Comparison of ENCODE assay signal across 3 cellular contexts in genomic region chr3:71684752-71685151, GRCh38.
A peak's percentile ranks its signal among the peaks of the same experiment; 100 is the strongest.
TF ChIP-seq lines count a peak whose summit lies in the region.

No MANE protein-coding gene starts in this region.

TF ChIP-seq in liver, 16 proteins besides CTCF, POLR2A, EP300 and RAD21:
- TF ChIP-seq TAF1 (conservative IDR thresholded peaks at IDR 0.05), result no peak
- TF ChIP-seq NR2F2 (IDR thresholded peaks at IDR 0.05), result no peak
- peak; percentile 63 to 70 for TF ChIP-seq JUND (IDR thresholded peaks at IDR 0.05)
- TF ChIP-seq, protein P1, sequence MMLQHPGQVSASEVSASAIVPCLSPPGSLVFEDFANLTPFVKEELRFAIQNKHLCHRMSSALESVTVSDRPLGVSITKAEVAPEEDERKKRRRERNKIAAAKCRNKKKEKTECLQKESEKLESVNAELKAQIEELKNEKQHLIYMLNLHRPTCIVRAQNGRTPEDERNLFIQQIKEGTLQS (IDR thresholded peaks at IDR 0.05), result no peak
- TF ChIP-seq HNF4G (IDR thresholded peaks at IDR 0.05), result no peak

TF ChIP-seq in HepG2, 621 proteins besides CTCF, POLR2A, EP300 and RAD21:
- TF ChIP-seq SIX4 (CRISPR knock-in tag; IDR thresholded peaks at IDR 0.05), result no peak
- TF ChIP-seq ZNF318 (CRISPR knock-in tag; IDR thresholded peaks at IDR 0.05), result no peak
- no peak for TF ChIP-seq ZNF44 (CRISPR knock-in tag; IDR thresholded peaks at IDR 0.05)
- no peak for TF ChIP-seq MATR3 (CRISPR knock-in tag; IDR thresholded peaks at IDR 0.05)
- no peak for TF ChIP-seq TRIM24 (CRISPR knock-in tag; IDR thresholded peaks at IDR 0.05)
- TF ChIP-seq HNRNPLL (IDR thresholded peaks at IDR 0.05; ENCODE audit: low read depth, low read length, poor library complexity, severe bottlenecking), result no peak
- no peak for TF ChIP-seq ZIK1 (CRISPR knock-in tag; IDR thresholded peaks at IDR 0.05; ENCODE audit: borderline replicate concordance, low read depth)
- no peak for TF ChIP-seq PBX2 (CRISPR knock-in tag; IDR thresholded peaks at IDR 0.05)

TF ChIP-seq in K562, 482 proteins besides CTCF, POLR2A, EP300 and RAD21:
- TF ChIP-seq, protein P1 (IDR thresholded peaks at IDR 0.05), result peak; percentile 24; the same call in 1 of the 2 replicates
- TF ChIP-seq, protein P1 (CRISPR knock-in tag; conservative IDR thresholded peaks at IDR 0.05), result no peak
- TF ChIP-seq ZNF384 (IDR thresholded peaks at IDR 0.05; ENCODE audit: low read depth, low read length), result no peak
- TF ChIP-seq EWSR1 (IDR thresholded peaks at IDR 0.05; ENCODE audit: borderline replicate concordance, low read depth, partially characterized antibody), result no peak
- no peak for TF ChIP-seq NCOR1 (IDR thresholded peaks at IDR 0.05)
- TF ChIP-seq, protein P2, sequence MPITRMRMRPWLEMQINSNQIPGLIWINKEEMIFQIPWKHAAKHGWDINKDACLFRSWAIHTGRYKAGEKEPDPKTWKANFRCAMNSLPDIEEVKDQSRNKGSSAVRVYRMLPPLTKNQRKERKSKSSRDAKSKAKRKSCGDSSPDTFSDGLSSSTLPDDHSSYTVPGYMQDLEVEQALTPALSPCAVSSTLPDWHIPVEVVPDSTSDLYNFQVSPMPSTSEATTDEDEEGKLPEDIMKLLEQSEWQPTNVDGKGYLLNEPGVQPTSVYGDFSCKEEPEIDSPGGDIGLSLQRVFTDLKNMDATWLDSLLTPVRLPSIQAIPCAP (CRISPR knock-in tag; IDR thresholded peaks at IDR 0.05; ENCODE audit: borderline replicate concordance), result no peak
- TF ChIP-seq ZC3H11A (IDR thresholded peaks at IDR 0.05; ENCODE audit: low read depth, low read length), result no peak
- no peak for TF ChIP-seq ZNF76 (CRISPR knock-in tag; IDR thresholded peaks at IDR 0.05; ENCODE audit: borderline replicate concordance)
TF ChIP-seq in K562: peak in this region for 1.
